ENCODE assay signal across 8 cellular contexts in genomic region chr21:36854391-36854790, GRCh38.
DNase-seq lines count a peak whose midpoint lies in the region; ATAC-seq and TF ChIP-seq lines count a peak whose summit lies in the region.

No MANE protein-coding gene starts in this region.

- no peak overlapping the region for H2AFZ ChIP-seq in trophoblast cell (ENCODE audit: insufficient read depth, low read length, poor library complexity)

- no peaks in the 10 kb centered on the region for H3K79me1 ChIP-seq in trophoblast cell (ENCODE audit: low read length)

- peak; percentile 49 for TF ChIP-seq CTCF in fibroblast of the aortic adventitia (IDR thresholded peaks at IDR 0.05; ENCODE audit: insufficient read depth, low read length)

- H3K27ac ChIP-seq in trophoblast cell (ENCODE audit: low read depth, low read length) = no peak overlapping the region

- CTCF ChIA-PET in HEK293T (lab: Yijun Ruan, JAX) = interaction anchor here (0.6 to 3.2 kb wide), 22 partner anchors 9 to 666 kb away, joined by 3 to 21 read pairs (median 4); no protein-coding TSS in a partner anchor

- no peaks in the 10 kb centered on the region for H3K36me3 ChIP-seq in trophoblast cell (ENCODE audit: control insufficient read depth in 1 of 2, insufficient read depth in 2 of 2, low read length in 2 of 2)

- POLR2A ChIA-PET in HEK293T (lab: Yijun Ruan, JAX) = no interaction called here

- peak; percentile 44 for DNase-seq in NCI-H1105 (lab: John Stamatoyannopoulos, UW)
- DNase-seq in NCI-H1105 treated with DMSO at 0.1 percent for 48 hours (lab: John Stamatoyannopoulos, UW) = no peak
- peak; percentile 77 for DNase-seq in HEK293T (ENCODE audit: extremely low spot score)
- peak; percentile 8 for DNase-seq in SHP77 treated with DMSO at 0.1 percent for 48 hours (lab: John Stamatoyannopoulos, UW)
- no peak for DNase-seq in fibroblast of the aortic adventitia (ENCODE audit: low read depth)
- peak; percentile 9 to 63 for DNase-seq in trophoblast cell
- DNase-seq in activated CD8-positive, alpha-beta memory T cell treated with anti-CD3 and anti-CD28 coated beads, Interleukin-2, amount 50 U/mL, for 4 hours = no peak

- H3K27me3 ChIP-seq in trophoblast cell (ENCODE audit: insufficient read depth, low read length) = no peaks in the 10 kb centered on the region

- H3K4me3 ChIP-seq in fibroblast of the aortic adventitia (ENCODE audit: low read depth, low read length) (no peak overlapping the region), trophoblast cell (ENCODE audit: low read depth, low read length) (no peak overlapping the region)

- no peak overlapping the region for H3K14ac ChIP-seq in trophoblast cell (ENCODE audit: low read length)

- H2BK5ac ChIP-seq in trophoblast cell (ENCODE audit: low read depth, low read length, poor library complexity) = no peak overlapping the region

- H3K9ac ChIP-seq in trophoblast cell (ENCODE audit: low read length) = no peak overlapping the region

- H4K8ac ChIP-seq in trophoblast cell (ENCODE audit: low read depth, low read length) = no peak overlapping the region

- H2AK5ac ChIP-seq in trophoblast cell (ENCODE audit: low read length) = no peak overlapping the region

- no CpG with 5 or more reads among the region's 5 CpGs for WGBS in trophoblast cell (ENCODE audit: extremely low coverage, insufficient coverage, insufficient read length)

- H4K12ac ChIP-seq in trophoblast cell (ENCODE audit: low read depth, low read length) = no peak overlapping the region

- H2BK12ac ChIP-seq in trophoblast cell (ENCODE audit: low read length) = no peak overlapping the region

- no peak overlapping the region for H3K23ac ChIP-seq in trophoblast cell (ENCODE audit: low read length)

- H2BK120ac ChIP-seq in trophoblast cell (ENCODE audit: insufficient read depth, low read length, poor library complexity) = no peak overlapping the region

- H3K4me2 ChIP-seq in trophoblast cell (ENCODE audit: low read length) = no peak overlapping the region

- no peak overlapping the region for H3K18ac ChIP-seq in trophoblast cell (ENCODE audit: low read length)

- no peak overlapping the region for H3K4ac ChIP-seq in trophoblast cell (ENCODE audit: low read depth, low read length)

- H3K9me3 ChIP-seq in trophoblast cell (ENCODE audit: insufficient read depth, low read depth, low read length) = no peaks in the 10 kb centered on the region

- H3K79me2 ChIP-seq in trophoblast cell (ENCODE audit: control insufficient read depth, insufficient read depth, low read length, poor library complexity) = no peaks in the 10 kb centered on the region

- H4K91ac ChIP-seq in trophoblast cell (ENCODE audit: low read depth, low read length) = no peak overlapping the region

- ATAC-seq in GM18498 (IDR thresholded peaks at IDR 0.05; ENCODE audit: unreplicated experiment) = no peak

- H3K4me1 ChIP-seq in trophoblast cell (ENCODE audit: control insufficient read depth in 1 of 2, insufficient read depth in 2 of 2, low read length in 2 of 2) = no peaks in the 10 kb centered on the region

TF ChIP-seq in HEK293T, 16 proteins besides CTCF, POLR2A, EP300 and RAD21:
- TF ChIP-seq ZNF384 (IDR thresholded peaks at IDR 0.05) = no peak
- no peak for TF ChIP-seq FOXM1 (IDR thresholded peaks at IDR 0.05; ENCODE audit: borderline replicate concordance)
- no peak for TF ChIP-seq CTBP1 (IDR thresholded peaks at IDR 0.05; ENCODE audit: borderline replicate concordance)
- no peak for TF ChIP-seq FOXA1 (IDR thresholded peaks at IDR 0.05)
- TF ChIP-seq FOXK2 (IDR thresholded peaks at IDR 0.05) = no peak
- no peak for TF ChIP-seq ELF4 (IDR thresholded peaks at IDR 0.05)
- TF ChIP-seq SUZ12 (IDR thresholded peaks at IDR 0.05) = no peak
- TF ChIP-seq BHLHE40 (IDR thresholded peaks at IDR 0.05; ENCODE audit: borderline replicate concordance) = no peak
- no peak for TF ChIP-seq TARDBP (IDR thresholded peaks at IDR 0.05)
- no peak for TF ChIP-seq HDGF (IDR thresholded peaks at IDR 0.05; ENCODE audit: borderline replicate concordance)
- no peak for TF ChIP-seq NFRKB (IDR thresholded peaks at IDR 0.05)
- no peak for TF ChIP-seq LEF1 (IDR thresholded peaks at IDR 0.05; ENCODE audit: borderline replicate concordance)
- TF ChIP-seq ARNT (IDR thresholded peaks at IDR 0.05) = no peak
- no peak for TF ChIP-seq PKNOX1 (IDR thresholded peaks at IDR 0.05)
- no peak for TF ChIP-seq L3MBTL2 (conservative IDR thresholded peaks at IDR 0.05)
- TF ChIP-seq SP1 (IDR thresholded peaks at IDR 0.05) = no peak

Comparison
In these comparisons a context has a peak if more than half of its experiments do, and no peak if none do; other contexts are left out.
1. DNase-seq: peak in NCI-H1105 (single experiment), HEK293T (single experiment), SHP77 treated with DMSO at 0.1 percent for 48 hours (single experiment) and trophoblast cell (2 of 2); none in NCI-H1105 treated with DMSO at 0.1 percent for 48 hours (single experiment), fibroblast of the aortic adventitia (single experiment) and activated CD8-positive, alpha-beta memory T cell treated with anti-CD3 and anti-CD28 coated beads, Interleukin-2, amount 50 U/mL, for 4 hours (single experiment).